24 cellular contexts compared by ENCODE assay signal in the genomic region with DNA sequence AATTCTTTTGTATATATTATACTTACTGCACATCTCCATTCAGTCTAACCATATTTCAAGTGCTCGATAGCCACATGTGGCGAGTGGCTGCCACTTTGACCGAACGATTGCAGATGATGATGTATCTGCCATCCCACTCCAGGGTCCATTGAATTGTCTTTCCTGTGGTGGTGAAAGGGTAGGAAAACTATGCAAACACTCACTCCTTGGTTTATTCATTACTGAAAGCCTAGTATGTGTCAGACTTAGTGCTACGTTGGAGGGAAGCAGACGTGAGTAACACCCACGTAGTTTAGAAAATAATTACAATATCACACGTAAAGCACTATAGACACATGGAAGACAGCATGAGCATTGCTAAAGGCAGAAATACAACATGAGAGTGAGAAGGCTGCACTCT.
DNase-seq lines count a peak whose midpoint lies in the region; ATAC-seq and TF ChIP-seq lines count a peak whose summit lies in the region.
"Had no signal": no experiment of that assay in that cellular context is flagged by ENCODE, and none has a peak within 500 bp of the region (broad histone marks: within the 10 kb centered on the region; RNA-seq: fewer than 3 reads in every experiment).

No MANE protein-coding gene starts in this region.

- no peaks in the 10 kb centered on the region for H3K36me3 Mint-ChIP-seq in Caco-2 (ENCODE audit: insufficient read depth, unreplicated experiment)
- no peaks in the 10 kb centered on the region for H3K36me3 Mint-ChIP-seq in activated CD8-positive, alpha-beta T cell treated with anti-CD3 and anti-CD28 coated beads, Interleukin-2, amount 10 ng/mL, durations not matched to agents 7 days and 5 days (ENCODE audit: low read depth)

- TF ChIP-seq CTCF in epithelial cell of proximal tubule (conservative IDR thresholded peaks at IDR 0.05; ENCODE audit: low read depth, low read length) (no peak), Caco-2 (IDR thresholded peaks at IDR 0.05; ENCODE audit: insufficient read depth in 1 of 2, low read depth in 1 of 2, low read length in 1 of 2, severe bottlenecking in 1 of 2, unreplicated experiment in 1 of 2) (no peak), smooth muscle cell (IDR thresholded peaks at IDR 0.05; ENCODE audit: borderline replicate concordance, insufficient read depth, poor library complexity, severe bottlenecking) (no peak)

- no peak overlapping the region for H3K4ac ChIP-seq in mesendoderm (ENCODE audit: low read depth, low read length)

- H3K9me3 Mint-ChIP-seq in Caco-2 (ENCODE audit: unreplicated experiment) = peaks cover 12% of the 10 kb centered on the region
- H3K9me3 Mint-ChIP-seq in activated CD8-positive, alpha-beta T cell treated with anti-CD3 and anti-CD28 coated beads, Interleukin-2, amount 10 ng/mL, durations not matched to agents 7 days and 5 days (ENCODE audit: insufficient read depth) = no peaks in the 10 kb centered on the region

- H2BK15ac ChIP-seq in mesendoderm (replicated peaks; ENCODE audit: low read depth) = peak overlapping the region; percentile 57

- POLR2A ChIA-PET in Caco-2 (lab: Charles Lee) = no interaction called here
- POLR2A ChIA-PET in activated CD8-positive, alpha-beta T cell treated with anti-CD3 and anti-CD28 coated beads, Interleukin-2, amount 10 ng/mL, durations not matched to agents 7 days and 5 days (lab: Charles Lee) = no interaction called here

- no peaks in the 10 kb centered on the region for H4K20me1 ChIP-seq in GM23248 (ENCODE audit: insufficient read depth)
- no peaks in the 10 kb centered on the region for H4K20me1 ChIP-seq in smooth muscle cell (ENCODE audit: low read depth)
- H4K20me1 ChIP-seq: BLaER1 treated with 17β-estradiol and CSF1 and Interleukin-3, amounts not matched to agents 10 nM and 100 nM had no signal

- no peaks in the 10 kb centered on the region for H3K27me3 ChIP-seq in GM23248 (replicated peaks; ENCODE audit: insufficient read depth)
- H3K27me3 ChIP-seq in SJSA1 (replicated peaks) = no peaks in the 10 kb centered on the region
- H3K27me3 ChIP-seq in mesendoderm (ENCODE audit: insufficient read depth, low read length, poor library complexity) = no peaks in the 10 kb centered on the region
- no peaks in the 10 kb centered on the region for H3K27me3 ChIP-seq in Caco-2 (replicated peaks; ENCODE audit: control insufficient read depth, insufficient read depth, low read length)
- H3K27me3 ChIP-seq in smooth muscle cell (ENCODE audit: low read depth) = no peaks in the 10 kb centered on the region
- H3K27me3 ChIP-seq: BLaER1 treated with 17β-estradiol and CSF1 and Interleukin-3, amounts not matched to agents 10 nM and 100 nM; MG63 had no signal

- H3K27ac ChIP-seq in GM23248 = no peak overlapping the region
- H3K27ac ChIP-seq in SJSA1 = peak overlapping the region; percentile 48
- no peak overlapping the region for H3K27ac ChIP-seq in mesendoderm (ENCODE audit: low read depth, low read length)
- H3K27ac ChIP-seq in smooth muscle cell (ENCODE audit: low read depth) = no peak overlapping the region
- H3K27ac ChIP-seq: BLaER1 treated with 17β-estradiol and CSF1 and Interleukin-3, amounts not matched to agents 10 nM and 100 nM; PC-9; RWPE1 had no signal

- no peaks in the 10 kb centered on the region for H3K4me1 ChIP-seq in GM23248 (ENCODE audit: insufficient read depth)
- peaks cover 11% of the 10 kb centered on the region for H3K4me1 ChIP-seq in SJSA1 (replicated peaks)
- no peaks in the 10 kb centered on the region for H3K4me1 ChIP-seq in mesendoderm (ENCODE audit: control insufficient read depth, low read depth, low read length)
- H3K4me1 ChIP-seq in Caco-2 = peaks cover 10% of the 10 kb centered on the region; the same call in 1 of the 2 replicates
- H3K4me1 ChIP-seq in smooth muscle cell (ENCODE audit: low read depth) = no peaks in the 10 kb centered on the region
- H3K4me1 ChIP-seq: BLaER1 treated with 17β-estradiol and CSF1 and Interleukin-3, amounts not matched to agents 10 nM and 100 nM had no signal

- no TSS peak for BruUV-seq in Caco-2 (replicated peaks; lab: Mats Ljungman, UMichigan)

- H3K9me2 ChIP-seq in GM23248 (ENCODE audit: insufficient read depth) = no peaks in the 10 kb centered on the region

- no peaks in the 10 kb centered on the region for H3K36me3 ChIP-seq in GM23248 (ENCODE audit: low read depth)
- H3K36me3 ChIP-seq in SJSA1 = no peaks in the 10 kb centered on the region
- H3K36me3 ChIP-seq in mesendoderm (ENCODE audit: control insufficient read depth, insufficient read depth, low read length) = no peaks in the 10 kb centered on the region
- H3K36me3 ChIP-seq in Caco-2 (ENCODE audit: control insufficient read depth, insufficient read depth, low read length) = no peaks in the 10 kb centered on the region
- H3K36me3 ChIP-seq in smooth muscle cell (ENCODE audit: low read depth) = no peaks in the 10 kb centered on the region
- H3K36me3 ChIP-seq: BLaER1 treated with 17β-estradiol and CSF1 and Interleukin-3, amounts not matched to agents 10 nM and 100 nM; MG63 had no signal

- H3K9me3 ChIP-seq in GM23248 (ENCODE audit: low read depth) (no peaks in the 10 kb centered on the region), SJSA1 (replicated peaks) (no peaks in the 10 kb centered on the region), Caco-2 (no peaks in the 10 kb centered on the region), smooth muscle cell (replicated peaks; ENCODE audit: low read depth) (no peaks in the 10 kb centered on the region)
- H3K9me3 ChIP-seq: BLaER1 treated with 17β-estradiol and CSF1 and Interleukin-3, amounts not matched to agents 10 nM and 100 nM; MG63 had no signal

- no peak overlapping the region for H2BK5ac ChIP-seq in mesendoderm (ENCODE audit: low read length)

- H3K4me3 ChIP-seq in GM23248 = no peak overlapping the region
- H3K4me3 ChIP-seq in SJSA1 = no peak overlapping the region
- H3K4me3 ChIP-seq in epithelial cell of proximal tubule (ENCODE audit: low read depth, low read length) = peak overlapping the region; percentile 45
- H3K4me3 ChIP-seq in mesendoderm (ENCODE audit: low read length) = no peak overlapping the region
- H3K4me3 ChIP-seq in Caco-2 (ENCODE audit: low read depth, low read length) = no peak overlapping the region
- H3K4me3 ChIP-seq in smooth muscle cell = no peak overlapping the region
- H3K4me3 ChIP-seq: BLaER1 treated with 17β-estradiol and CSF1 and Interleukin-3, amounts not matched to agents 10 nM and 100 nM; MG63; PC-9 had no signal

- no peaks in the 10 kb centered on the region for H3K79me2 ChIP-seq in GM23248 (ENCODE audit: insufficient read depth)
- no peaks in the 10 kb centered on the region for H3K79me2 ChIP-seq in mesendoderm (ENCODE audit: control insufficient read depth, insufficient read depth, low read length)
- no peaks in the 10 kb centered on the region for H3K79me2 ChIP-seq in smooth muscle cell (ENCODE audit: low read depth)

- H3K4me2 ChIP-seq in GM23248 (ENCODE audit: unreplicated experiment) (no peak overlapping the region), mesendoderm (ENCODE audit: low read length) (no peak overlapping the region), smooth muscle cell (no peak overlapping the region)
- H3K4me2 ChIP-seq: BLaER1 treated with 17β-estradiol and CSF1 and Interleukin-3, amounts not matched to agents 10 nM and 100 nM; PC-9 had no signal

- H3K56ac ChIP-seq in mesendoderm (ENCODE audit: low read length) = no peak overlapping the region

- WGBS in GM23248 (ENCODE audit: low coverage in 1 of 2, low lambda C conversion rate in 2 of 2, missing lambda C conversion rate in 2 of 2), 2 experiments = 73 to 81% methylated on average over 8 of the region's 8 CpGs
- no CpG with 5 or more reads among the region's 8 CpGs for WGBS in mesendoderm (ENCODE audit: extremely low coverage, insufficient coverage, low lambda C conversion rate)
- 76% methylated on average over 8 of the region's 8 CpGs for WGBS in smooth muscle cell (ENCODE audit: low lambda C conversion rate)

- in situ Hi-C loops in GM23248 (cut with MboI) = no loop called here

- H2AK5ac ChIP-seq in mesendoderm (ENCODE audit: low read length) = no peak overlapping the region

- CTCF ChIA-PET in Caco-2 (lab: Charles Lee) = no interaction called here
- CTCF ChIA-PET in activated CD8-positive, alpha-beta T cell treated with anti-CD3 and anti-CD28 coated beads, Interleukin-2, amount 10 ng/mL, durations not matched to agents 7 days and 5 days (lab: Charles Lee) = no interaction called here

- H4K8ac ChIP-seq in mesendoderm (ENCODE audit: low read depth, low read length) = no peak overlapping the region

- no peaks in the 10 kb centered on the region for H3K79me1 ChIP-seq in mesendoderm (ENCODE audit: low read length)

- DNase-seq in GM23248 (peak; percentile 7), SJSA1 (ENCODE audit: low read depth in 1 of 2, low spot score in 2 of 2) (peak; percentile 65 to 78), epithelial cell of proximal tubule (ENCODE audit: low read depth) (peak; percentile 92), mesendoderm (no peak), Caco-2 (no peak), smooth muscle cell (lab: John Stamatoyannopoulos, UW; ENCODE audit: unreplicated experiment) (no peak)
- no peak for DNase-seq in activated CD8-positive, alpha-beta T cell treated with anti-CD3 and anti-CD28 coated beads, Interleukin-2, amount 10 ng/mL, durations not matched to agents 7 days and 5 days
- DNase-seq: CD4-positive, alpha-beta T cell; DMS53; IMR-90; KG1; MG63; NCI-H1105 treated with DMSO at 0.1 percent for 48 hours; NCI-H146; NCI-H1930; NCI-H2107; NCI-H446; NCI-H524 treated with DMSO at 0.1 percent for 48 hours; NCI-H82; NK-92 treated with Interleukin-12 subunit alpha and Interleukin-12 subunit beta, amount 100 ng/mL, for 24 hours; PC-9; SHP77 had no signal

- peaks cover 20% of the 10 kb centered on the region for H3K4me1 Mint-ChIP-seq in Caco-2 (ENCODE audit: low read depth, unreplicated experiment)
- H3K4me1 Mint-ChIP-seq in activated CD8-positive, alpha-beta T cell treated with anti-CD3 and anti-CD28 coated beads, Interleukin-2, amount 10 ng/mL, durations not matched to agents 7 days and 5 days (ENCODE audit: low read depth) = no peaks in the 10 kb centered on the region

- H3F3A ChIP-seq in GM23248 (ENCODE audit: insufficient read depth) = no peaks in the 10 kb centered on the region
- H3F3A ChIP-seq in smooth muscle cell (ENCODE audit: low read depth) = no peaks in the 10 kb centered on the region

- H4K5ac ChIP-seq in mesendoderm (ENCODE audit: low read length) = no peak overlapping the region

- peaks cover 3% of the 10 kb centered on the region for H3K27me3 Mint-ChIP-seq in Caco-2 (ENCODE audit: insufficient read depth, unreplicated experiment)
- H3K27me3 Mint-ChIP-seq in activated CD8-positive, alpha-beta T cell treated with anti-CD3 and anti-CD28 coated beads, Interleukin-2, amount 10 ng/mL, durations not matched to agents 7 days and 5 days (ENCODE audit: low read depth) = no peaks in the 10 kb centered on the region
- H3K27me3 Mint-ChIP-seq: CD4-positive, alpha-beta T cell had no signal

- no peak overlapping the region for H2BK120ac ChIP-seq in mesendoderm (ENCODE audit: low read depth, low read length)

- no peak overlapping the region for H3K27ac Mint-ChIP-seq in Caco-2 (ENCODE audit: unreplicated experiment)
- no peak overlapping the region for H3K27ac Mint-ChIP-seq in activated CD8-positive, alpha-beta T cell treated with anti-CD3 and anti-CD28 coated beads, Interleukin-2, amount 10 ng/mL, durations not matched to agents 7 days and 5 days
- H3K27ac Mint-ChIP-seq: CD4-positive, alpha-beta T cell had no signal

- H3K23ac ChIP-seq in mesendoderm (ENCODE audit: low read length) = no peak overlapping the region

- no peak overlapping the region for H3K4me3 Mint-ChIP-seq in Caco-2 (ENCODE audit: unreplicated experiment)
- H3K4me3 Mint-ChIP-seq in activated CD8-positive, alpha-beta T cell treated with anti-CD3 and anti-CD28 coated beads, Interleukin-2, amount 10 ng/mL, durations not matched to agents 7 days and 5 days = no peak overlapping the region
- H3K4me3 Mint-ChIP-seq: CD4-positive, alpha-beta T cell had no signal

- H2AFZ ChIP-seq in GM23248 (no peak overlapping the region), smooth muscle cell (ENCODE audit: low read depth) (no peak overlapping the region)
- H2AFZ ChIP-seq: PC-9 had no signal

- no peak for ATAC-seq in activated CD8-positive, alpha-beta T cell treated with anti-CD3 and anti-CD28 coated beads, Interleukin-2, amount 10 ng/mL, durations not matched to agents 7 days and 5 days

- H3K9ac ChIP-seq in GM23248 (no peak overlapping the region), mesendoderm (ENCODE audit: low read length) (no peak overlapping the region), smooth muscle cell (ENCODE audit: low read depth) (no peak overlapping the region)
- H3K9ac ChIP-seq: BLaER1 treated with 17β-estradiol and CSF1 and Interleukin-3, amounts not matched to agents 10 nM and 100 nM had no signal

- intact Hi-C loops in Caco-2 (cut with micrococcal nuclease; ENCODE audit: unreplicated experiment) = no loop called here

- no peak overlapping the region for H3K18ac ChIP-seq in mesendoderm (ENCODE audit: low read length)

Comparison
In these comparisons a context has a peak if more than half of its experiments do, and no peak if none do; other contexts are left out.
1. DNase-seq: peak in GM23248 (single experiment), SJSA1 (2 of 2) and epithelial cell of proximal tubule (single experiment); none in mesendoderm (single experiment), Caco-2 (0 of 2), activated CD8-positive, alpha-beta T cell treated with anti-CD3 and anti-CD28 coated beads, Interleukin-2, amount 10 ng/mL, durations not matched to agents 7 days and 5 days (single experiment) and smooth muscle cell (single experiment).